In the genomic region with DNA sequence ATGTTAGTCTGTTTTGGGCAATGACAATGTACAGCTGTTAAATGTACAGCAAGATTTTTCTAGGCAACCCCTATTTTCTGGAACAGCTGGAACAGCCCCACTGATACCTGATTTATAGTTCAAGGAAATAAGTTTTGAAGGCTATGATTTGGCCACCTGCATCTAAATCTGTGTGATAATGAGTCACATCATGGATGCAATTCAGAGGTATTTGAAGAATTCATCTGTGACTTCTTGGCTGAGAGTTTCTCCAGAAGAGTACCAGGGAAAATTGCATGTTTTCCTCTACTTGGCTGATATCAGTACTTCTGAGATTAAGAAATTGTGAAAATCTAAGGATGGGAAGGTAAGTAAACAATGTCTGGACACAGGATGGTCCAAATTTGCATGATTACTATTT, we compare ENCODE assay signal across 23 cellular contexts. TPM values are rescaled to one million over a fixed set of nuclear protein-coding genes. Genes with fewer than 3 reads are reported as not detected.
DNase-seq lines count a peak whose midpoint lies in the region; ATAC-seq, FAIRE-seq and TF ChIP-seq lines count a peak whose summit lies in the region.
"Had no signal": no experiment of that assay in that cellular context is flagged by ENCODE, and none has a peak within 500 bp of the region (broad histone marks: within the 10 kb centered on the region; RNA-seq: fewer than 3 reads in every experiment).

No MANE protein-coding gene starts in this region.

- intact Hi-C loops in gastrocnemius medialis (cut with DNase I; ENCODE audit: low total_unique reads) = no loop called here

- H3K9me3 ChIP-seq in gastrocnemius medialis = no peaks in the 10 kb centered on the region
- H3K9me3 ChIP-seq: colonic mucosa, ovary, suprapubic skin had no signal

- H3K36me3 ChIP-seq in gastrocnemius medialis = no peaks in the 10 kb centered on the region
- H3K36me3 ChIP-seq: BLaER1, colonic mucosa, ovary, sigmoid colon, suprapubic skin had no signal

- H3K4me3 ChIP-seq in fibroblast of mammary gland (ENCODE audit: control insufficient read depth, low read depth, low read length) (no peak overlapping the region), gastrocnemius medialis (no peak overlapping the region)
- H3K4me3 ChIP-seq: BLaER1, colonic mucosa, hepatocyte, ovary, sigmoid colon, suprapubic skin had no signal

- peak; percentile 64 to 78 for ATAC-seq in gastrocnemius medialis
- ATAC-seq: left lobe of liver, Panc1 had no signal

- TF ChIP-seq CTCF in fibroblast of mammary gland (conservative IDR thresholded peaks at IDR 0.05; ENCODE audit: control insufficient read depth, insufficient read depth, low read depth, low read length) (no peak), gastrocnemius medialis (IDR thresholded peaks at IDR 0.05 in 4 of 5, conservative IDR thresholded peaks at IDR 0.05 in 1 of 5) (no peak)

- no peak overlapping the region for H3K27ac ChIP-seq in gastrocnemius medialis
- H3K27ac ChIP-seq: BLaER1, colonic mucosa, hepatocyte, ovary, sigmoid colon, suprapubic skin had no signal

- peak; percentile 76 for FAIRE-seq in H54 (lab: Jason Lieb, UNC)
- FAIRE-seq: endothelial cell of umbilical vein, TTC549 had no signal

- DNase-seq in H54 (ENCODE audit: insufficient read length, low spot score) (peak; percentile 13), SW 1271 (lab: John Stamatoyannopoulos, UW) (peak; percentile 55 to 84), fibroblast of mammary gland (ENCODE audit: low read depth) (peak; percentile 57), gastrocnemius medialis (no peak), SHP77 treated with DMSO at 0.1 percent for 48 hours (lab: John Stamatoyannopoulos, UW) (no peak), NCI-H2196 (lab: John Stamatoyannopoulos, UW; ENCODE audit: unreplicated experiment) (no peak)
- DNase-seq in stimulated activated CD4-positive, alpha-beta T cell treated with anti-CD3 and anti-CD28 coated beads, Interleukin-4, amount 100 ng/mL, for 1 hour = no peak
- DNase-seq: activated naive CD8-positive, alpha-beta T cell treated with anti-CD3 and anti-CD28 coated beads, Interleukin-2, amount 10 ng/mL, durations not matched to agents 7 days and 5 days; activated T-cell treated with anti-CD3 and anti-CD28 coated beads, Interleukin-2, amount 50 U/mL, for 1 hour; colonic mucosa; DMS 273 treated with DMSO at 0.1 percent for 48 hours; NCI-H774; ovary; sigmoid colon; stimulated activated CD4-positive, alpha-beta T cell treated with anti-CD3 and anti-CD28 coated beads, Interleukin-2, amount 100 ng/mL, for 48 hours; stimulated activated CD8-positive, alpha-beta memory T cell treated with anti-CD3 and anti-CD28 coated beads, Interleukin-4, amount 100 ng/mL, for 48 hours had no signal

- no peaks in the 10 kb centered on the region for H3K27me3 ChIP-seq in gastrocnemius medialis
- H3K27me3 ChIP-seq: BLaER1, colonic mucosa, hepatocyte, ovary, sigmoid colon, suprapubic skin had no signal

- H3K4me1 ChIP-seq in gastrocnemius medialis = no peaks in the 10 kb centered on the region
- H3K4me1 ChIP-seq: BLaER1, colonic mucosa, sigmoid colon, suprapubic skin had no signal

- in situ Hi-C loops in gastrocnemius medialis (cut with MboI; ENCODE audit: low sequenced_read_pairs in 4 of 4) = no loop called here

- no peak for TF ChIP-seq POLR2A in H54 (IDR thresholded peaks at IDR 0.05; ENCODE audit: low read depth, low read length)
- TF ChIP-seq POLR2A in gastrocnemius medialis (IDR thresholded peaks at IDR 0.05) = no peak

RNA-seq across cellular contexts. Expression of a gene that starts 40.7 kb away (rescaled TPM):
- total RNA-seq in gastrocnemius medialis = not detected
- total RNA-seq: activated naive CD8-positive, alpha-beta T cell treated with anti-CD3 and anti-CD28 coated beads, Interleukin-2, amount 10 ng/mL, durations not matched to agents 7 days and 5 days; colonic mucosa; endothelial cell of umbilical vein; hepatocyte; left lobe of liver; ovary; sigmoid colon; suprapubic skin had no signal

Comparison
In these comparisons a context has a peak if more than half of its experiments do, and no peak if none do; other contexts are left out.
1. DNase-seq: peak in H54 (single experiment), SW 1271 (2 of 2) and fibroblast of mammary gland (single experiment); none in gastrocnemius medialis (0 of 2), SHP77 treated with DMSO at 0.1 percent for 48 hours (single experiment), stimulated activated CD4-positive, alpha-beta T cell treated with anti-CD3 and anti-CD28 coated beads, Interleukin-4, amount 100 ng/mL, for 1 hour (single experiment) and NCI-H2196 (single experiment).